In the genomic region with DNA sequence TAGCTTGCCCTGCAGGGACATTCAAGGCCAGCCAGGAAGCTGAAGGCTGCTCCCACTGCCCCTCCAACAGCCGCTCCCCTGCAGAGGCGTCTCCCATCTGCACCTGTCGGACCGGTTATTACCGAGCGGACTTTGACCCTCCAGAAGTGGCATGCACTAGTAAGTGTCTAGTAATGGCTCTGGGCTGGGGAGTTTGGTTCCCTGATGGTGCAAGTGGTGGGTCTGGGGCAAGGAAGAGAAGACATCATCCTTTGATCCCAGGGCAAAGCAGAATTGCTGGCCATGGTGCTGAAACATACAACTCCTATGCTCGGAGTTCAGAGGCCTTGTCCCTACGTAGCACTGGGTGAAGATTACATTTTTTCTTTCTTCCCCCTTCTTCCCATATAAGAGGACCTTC, we compare ENCODE assay signal across 9 cellular contexts.
DNase-seq lines count a peak whose midpoint lies in the region; ATAC-seq, FAIRE-seq and TF ChIP-seq lines count a peak whose summit lies in the region.
"Had no signal": no experiment of that assay in that cellular context is flagged by ENCODE, and none has a peak within 500 bp of the region (broad histone marks: within the 10 kb centered on the region; RNA-seq: fewer than 3 reads in every experiment).

No MANE protein-coding gene starts in this region.

- CTCF ChIA-PET in A549 (lab: Yijun Ruan, JAX) (no interaction called here), OCI-LY7 (lab: Charles Lee; ENCODE audit: unreplicated experiment) (no interaction called here)

- no peak overlapping the region for H3K4me3 ChIP-seq in A549
- no peak overlapping the region for H3K4me3 ChIP-seq in OCI-LY7 (ENCODE audit: low read depth, low read length, poor library complexity, severe bottlenecking)
- no peak overlapping the region for H3K4me3 ChIP-seq in fibroblast of villous mesenchyme (ENCODE audit: low read depth, low read length)
- no peak overlapping the region for H3K4me3 ChIP-seq in coronary artery

- no peak for TF ChIP-seq EP300 in A549 (IDR thresholded peaks at IDR 0.05)

- no peak for FAIRE-seq in A549 (lab: Jason Lieb, UNC)

- no peaks in the 10 kb centered on the region for H3K79me2 ChIP-seq in OCI-LY7 (ENCODE audit: insufficient read depth, low read depth, low read length)

- TF ChIP-seq CTCF in A549 (IDR thresholded peaks at IDR 0.05), result no peak
- no peak for TF ChIP-seq CTCF in OCI-LY7 (conservative IDR thresholded peaks at IDR 0.05; ENCODE audit: low read length)
- TF ChIP-seq CTCF in fibroblast of villous mesenchyme (IDR thresholded peaks at IDR 0.05; ENCODE audit: insufficient read depth, low read depth, low read length), result no peak
- TF ChIP-seq CTCF in coronary artery (IDR thresholded peaks at IDR 0.05), result no peak

- WGBS in A549 (ENCODE audit: missing lambda C conversion rate), result 11% methylated on average over 5 of the region's 8 CpGs

- no TSS peak for BruUV-seq in OCI-LY7 (replicated peaks; lab: Mats Ljungman, UMichigan)

- POLR2A ChIA-PET in A549 (lab: Yijun Ruan, JAX) (no interaction called here), OCI-LY7 (lab: Charles Lee) (no interaction called here)

- TF ChIP-seq RAD21 in A549 (conservative IDR thresholded peaks at IDR 0.05 in 1 of 2, IDR thresholded peaks at IDR 0.05 in 1 of 2), result no peak

- H3K4me1 ChIP-seq in A549 (no peaks in the 10 kb centered on the region), OCI-LY7 (ENCODE audit: insufficient read depth, low read length, poor library complexity, severe bottlenecking) (no peaks in the 10 kb centered on the region)

- no peaks in the 10 kb centered on the region for H3K9me2 ChIP-seq in OCI-LY7 (ENCODE audit: insufficient read depth, low read length)

- peak in 1 of 2 experiments; percentile 54; a peak in 1 of 6 replicates for ATAC-seq in A549

- no peak overlapping the region for H3K27ac ChIP-seq in A549
- no peak overlapping the region for H3K27ac ChIP-seq in OCI-LY7 (ENCODE audit: low read depth, low read length, poor library complexity, severe bottlenecking)
- no peak overlapping the region for H3K27ac ChIP-seq in coronary artery

- no peaks in the 10 kb centered on the region for H4K20me1 ChIP-seq in OCI-LY7 (ENCODE audit: insufficient read depth, low read length)

- intact Hi-C loops in OCI-LY7 (cut with micrococcal nuclease; ENCODE audit: unreplicated experiment), result no loop called here

- no peak overlapping the region for H2AFZ ChIP-seq in OCI-LY7 (ENCODE audit: low read length)

- TF ChIP-seq POLR2A in A549 (IDR thresholded peaks at IDR 0.05; ENCODE audit: low read length), result no peak

- DNase-seq in A549 (ENCODE audit: low read depth in 1 of 2, low spot score in 1 of 2), result peak in 1 of 2 experiments; percentile 2
- DNase-seq in GM19238 (ENCODE audit: insufficient read length, low spot score), result peak; percentile 11
- peak; percentile 3 for DNase-seq in OCI-LY7 (ENCODE audit: low spot score)
- peak; percentile 3 for DNase-seq in fibroblast of villous mesenchyme (ENCODE audit: low read depth)
- no peak for DNase-seq in coronary artery (ENCODE audit: low spot score)
- no peak for DNase-seq in KG1 (lab: John Stamatoyannopoulos, UW)
- DNase-seq in activated T-cell treated with anti-CD3 and anti-CD28 coated beads, Interleukin-2, amount 50 U/mL, for 1 hour, result no peak
- DNase-seq in Ammon's horn (ENCODE audit: low spot score), result no peak
- DNase-seq: activated CD4-positive, alpha-beta T cell treated with anti-CD3 and anti-CD28 coated beads, Interleukin-2, amount 50 U/mL, for 48 hours had no signal

- H3K4me2 ChIP-seq in A549 (no peak overlapping the region), OCI-LY7 (ENCODE audit: low read length) (no peak overlapping the region)

- H3K36me3 ChIP-seq in OCI-LY7 (ENCODE audit: insufficient read depth, low read length), result no peaks in the 10 kb centered on the region

- no peaks in the 10 kb centered on the region for H3K9me3 ChIP-seq in A549
- no peaks in the 10 kb centered on the region for H3K9me3 ChIP-seq in OCI-LY7 (ENCODE audit: low read length)

TF ChIP-seq in A549, 52 proteins besides CTCF, POLR2A, EP300 and RAD21:
- TF ChIP-seq, protein P1, sequence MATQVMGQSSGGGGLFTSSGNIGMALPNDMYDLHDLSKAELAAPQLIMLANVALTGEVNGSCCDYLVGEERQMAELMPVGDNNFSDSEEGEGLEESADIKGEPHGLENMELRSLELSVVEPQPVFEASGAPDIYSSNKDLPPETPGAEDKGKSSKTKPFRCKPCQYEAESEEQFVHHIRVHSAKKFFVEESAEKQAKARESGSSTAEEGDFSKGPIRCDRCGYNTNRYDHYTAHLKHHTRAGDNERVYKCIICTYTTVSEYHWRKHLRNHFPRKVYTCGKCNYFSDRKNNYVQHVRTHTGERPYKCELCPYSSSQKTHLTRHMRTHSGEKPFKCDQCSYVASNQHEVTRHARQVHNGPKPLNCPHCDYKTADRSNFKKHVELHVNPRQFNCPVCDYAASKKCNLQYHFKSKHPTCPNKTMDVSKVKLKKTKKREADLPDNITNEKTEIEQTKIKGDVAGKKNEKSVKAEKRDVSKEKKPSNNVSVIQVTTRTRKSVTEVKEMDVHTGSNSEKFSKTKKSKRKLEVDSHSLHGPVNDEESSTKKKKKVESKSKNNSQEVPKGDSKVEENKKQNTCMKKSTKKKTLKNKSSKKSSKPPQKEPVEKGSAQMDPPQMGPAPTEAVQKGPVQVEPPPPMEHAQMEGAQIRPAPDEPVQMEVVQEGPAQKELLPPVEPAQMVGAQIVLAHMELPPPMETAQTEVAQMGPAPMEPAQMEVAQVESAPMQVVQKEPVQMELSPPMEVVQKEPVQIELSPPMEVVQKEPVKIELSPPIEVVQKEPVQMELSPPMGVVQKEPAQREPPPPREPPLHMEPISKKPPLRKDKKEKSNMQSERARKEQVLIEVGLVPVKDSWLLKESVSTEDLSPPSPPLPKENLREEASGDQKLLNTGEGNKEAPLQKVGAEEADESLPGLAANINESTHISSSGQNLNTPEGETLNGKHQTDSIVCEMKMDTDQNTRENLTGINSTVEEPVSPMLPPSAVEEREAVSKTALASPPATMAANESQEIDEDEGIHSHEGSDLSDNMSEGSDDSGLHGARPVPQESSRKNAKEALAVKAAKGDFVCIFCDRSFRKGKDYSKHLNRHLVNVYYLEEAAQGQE (IDR thresholded peaks at IDR 0.05), result peak; percentile 91
- TF ChIP-seq EHMT2 (IDR thresholded peaks at IDR 0.05; ENCODE audit: low read depth), result 0 out of 2 replicates have a peak, but pooled peaks have one; percentile 56
- TF ChIP-seq CBX8 (IDR thresholded peaks at IDR 0.05), result no peak
- TF ChIP-seq GATA3 (IDR thresholded peaks at IDR 0.05; ENCODE audit: borderline replicate concordance), result no peak

Comparison
In these comparisons a context has a peak if more than half of its experiments do, and no peak if none do; other contexts are left out.
1. DNase-seq: peak in GM19238 (single experiment), OCI-LY7 (single experiment) and fibroblast of villous mesenchyme (single experiment); none in coronary artery (single experiment), KG1 (single experiment), activated T-cell treated with anti-CD3 and anti-CD28 coated beads, Interleukin-2, amount 50 U/mL, for 1 hour (single experiment) and Ammon's horn (single experiment).